In genomic region chr17:77125432-77125901, GRCh38 we compare ENCODE assay signal across 8 cellular contexts. TPM values are rescaled to one million over a fixed set of nuclear protein-coding genes. Genes with fewer than 3 reads are reported as not detected.
DNase-seq lines count a peak whose midpoint lies in the region; ATAC-seq, FAIRE-seq and TF ChIP-seq lines count a peak whose summit lies in the region.

No MANE protein-coding gene starts in this region.

- H3K4me2 ChIP-seq in HepG2 (ENCODE audit: low read depth, low read length), result no peak overlapping the region

- FAIRE-seq in HepG2 (lab: Jason Lieb, UNC), result no peak

- H3K27me3 ChIP-seq in A673 (replicated peaks; ENCODE audit: insufficient read depth, low read depth, low read length, poor library complexity) (no peaks in the 10 kb centered on the region), brain microvascular endothelial cell (replicated peaks) (no peaks in the 10 kb centered on the region), HepG2 (ENCODE audit: control insufficient read depth in 1 of 2, insufficient read depth in 2 of 2, low read length in 2 of 2) (no peaks in the 10 kb centered on the region)

- H4K20me1 ChIP-seq in HepG2 (ENCODE audit: insufficient read depth, low read length), result no peaks in the 10 kb centered on the region

- in situ Hi-C loops in brain microvascular endothelial cell (cut with HindIII; ENCODE audit: low pct_ligation_motif_present, low sequenced_read_pairs), result no loop called here
- in situ Hi-C loops in HepG2 (cut with HindIII; ENCODE audit: extremely low pct_ligation_motif_present, low pct_unique_long_range_greater_than_20kb), result no loop called here

- peak; percentile 41 for DNase-seq in A673 (ENCODE audit: low spot score)
- DNase-seq in HPDE6-E6E7 (ENCODE audit: extremely low spot score), result peak; percentile 92
- DNase-seq in brain microvascular endothelial cell, result peak; percentile 91
- peak; percentile 67 for DNase-seq in HepG2 (ENCODE audit: low spot score)
- DNase-seq in stimulated activated CD4-positive, alpha-beta T cell treated with anti-CD3 and anti-CD28 coated beads, Interleukin-1b, Interleukin-23, amount 100 ng/mL, for 48 hours, result no peak

- CTCF ChIA-PET in A673 (lab: Charles Lee), result interaction anchor here (0.6 to 1.0 kb wide), 2 partner anchors 10 to 37 kb away, joined by 3 to 4 read pairs; no protein-coding TSS in a partner anchor
- CTCF ChIA-PET in HepG2 (lab: Yijun Ruan, JAX; ENCODE audit: low intra/inter-chr PET ratio, low total read pairs), result no interaction called here

- H3K9ac ChIP-seq in HepG2 (ENCODE audit: insufficient read depth, low read depth, low read length), result no peak overlapping the region

- H3K79me2 ChIP-seq in HepG2 (ENCODE audit: insufficient read depth, low read length), result no peaks in the 10 kb centered on the region

- H3K4me3 ChIP-seq in A673 (ENCODE audit: low read depth, low read length, poor library complexity, severe bottlenecking), result no peak overlapping the region
- H3K4me3 ChIP-seq in brain microvascular endothelial cell (ENCODE audit: low read depth, low read length), result no peak overlapping the region
- no peak overlapping the region for H3K4me3 ChIP-seq in HepG2 (replicated peaks in 1 of 3; ENCODE audit: insufficient read depth in 1 of 3, low read depth in 2 of 3, low read length in 3 of 3)

- H3K4me1 ChIP-seq in A673 (ENCODE audit: insufficient read depth, low read length, poor library complexity, severe bottlenecking), result no peaks in the 10 kb centered on the region
- peaks cover 56% of the 10 kb centered on the region for H3K4me1 ChIP-seq in HepG2 (ENCODE audit: insufficient read depth, low read length)

- BruUV-seq in A673 (replicated peaks; lab: Mats Ljungman, UMichigan) (no TSS peak), HepG2 (replicated peaks; lab: Mats Ljungman, UMichigan) (no TSS peak)

- 68% methylated on average over 8 of the region's 8 CpGs for WGBS in HepG2 (ENCODE audit: low lambda C conversion rate)

- H3K36me3 ChIP-seq in A673 (ENCODE audit: insufficient read depth, low read length, poor library complexity, severe bottlenecking), result no peaks in the 10 kb centered on the region
- H3K36me3 ChIP-seq in brain microvascular endothelial cell (replicated peaks), result no peaks in the 10 kb centered on the region
- no peaks in the 10 kb centered on the region for H3K36me3 ChIP-seq in HepG2 (replicated peaks in 1 of 2; ENCODE audit: control insufficient read depth in 1 of 2, insufficient read depth in 2 of 2, low read length in 2 of 2)

- intact Hi-C loops in A673 (cut with micrococcal nuclease; ENCODE audit: unreplicated experiment), result no loop called here
- intact Hi-C loops in HepG2 (cut with micrococcal nuclease; ENCODE audit: unreplicated experiment), result no loop called here

- H3K9me3 ChIP-seq in A673 (ENCODE audit: low read depth, low read length, poor library complexity, severe bottlenecking), result no peaks in the 10 kb centered on the region
- no peaks in the 10 kb centered on the region for H3K9me3 ChIP-seq in HepG2 (ENCODE audit: low read length)

- H2AFZ ChIP-seq in HepG2 (ENCODE audit: low read length), result no peak overlapping the region

- no peak for TF ChIP-seq POLR2A in HepG2 (IDR thresholded peaks at IDR 0.05; ENCODE audit: insufficient read depth in 1 of 2, low read depth in 2 of 2, low read length in 2 of 2)

- H3K27ac ChIP-seq in A673 (ENCODE audit: low read depth, low read length, poor library complexity, severe bottlenecking), result no peak overlapping the region
- peak overlapping the region; percentile 96 for H3K27ac ChIP-seq in brain microvascular endothelial cell
- no peak overlapping the region for H3K27ac ChIP-seq in HepG2 (ENCODE audit: extremely low read length, insufficient read depth, low read length)

- no peak for TF ChIP-seq RAD21 in HepG2 (CRISPR knock-in tag; IDR thresholded peaks at IDR 0.05)

- ATAC-seq in HepG2, result no peak
- no peak for ATAC-seq in GM19455 (IDR thresholded peaks at IDR 0.05; ENCODE audit: unreplicated experiment)
- ATAC-seq in HG03196 (IDR thresholded peaks at IDR 0.05; ENCODE audit: unreplicated experiment), result no peak
- no peak for ATAC-seq in HG03095 (IDR thresholded peaks at IDR 0.05; ENCODE audit: unreplicated experiment)

- no peak for TF ChIP-seq CTCF in A673 (conservative IDR thresholded peaks at IDR 0.05; ENCODE audit: low read depth, low read length)
- no peak for TF ChIP-seq CTCF in brain microvascular endothelial cell (IDR thresholded peaks at IDR 0.05; ENCODE audit: low read depth, low read length, missing control alignments)
- no peak for TF ChIP-seq CTCF in HepG2 (CRISPR knock-in tag; IDR thresholded peaks at IDR 0.05)

- POLR2A ChIA-PET in A673 (lab: Charles Lee; ENCODE audit: low non-redundant PET), result no interaction called here
- POLR2A ChIA-PET in HepG2 (lab: Yijun Ruan, JAX), result interaction anchor here (1.5 to 5.2 kb wide), 2 partner anchors 15 to 37 kb away, joined by 4 to 38 read pairs; partner anchors contain the start of gene SEC14L1

- TF ChIP-seq EP300 in HepG2 (IDR thresholded peaks at IDR 0.05; ENCODE audit: low read depth in 2 of 2, low read length in 2 of 2) (no peak), HepG2 (CRISPR knock-in tag; IDR thresholded peaks at IDR 0.05; ENCODE audit: borderline replicate concordance) (no peak)

TF ChIP-seq in HepG2, 621 proteins besides CTCF, POLR2A, EP300 and RAD21 (continues in another document):
- no peak for TF ChIP-seq TRAFD1 (CRISPR knock-in tag; IDR thresholded peaks at IDR 0.05; ENCODE audit: borderline replicate concordance)
- TF ChIP-seq NFKB2 (CRISPR knock-in tag; IDR thresholded peaks at IDR 0.05; ENCODE audit: borderline replicate concordance), result no peak
- TF ChIP-seq HHEX (CRISPR knock-in tag; IDR thresholded peaks at IDR 0.05), result no peak
- TF ChIP-seq ZBED4 (CRISPR knock-in tag; IDR thresholded peaks at IDR 0.05; ENCODE audit: borderline replicate concordance), result no peak

RNA-seq across cellular contexts. Expression of gene SEC14L1, which starts 15.3 kb away (rescaled TPM):
- total RNA-seq in A673 (2021) (78.6 and 82.8 TPM in 2 replicates), HepG2 (2016; rRNA removed; fragmentation: Illumina TruSeq; extraction: Trizol) (43.9 and 62.5 TPM in 2 replicates)
- 22.8 and 28.1 TPM in 2 replicates for total RNA-seq in HepG2 (2016; cell fraction: cytosol; rRNA removed; fragmentation: Illumina TruSeq; extraction: Trizol; ENCODE audit: low read depth)
- 51.1 and 57.5 TPM in 2 replicates for total RNA-seq in HepG2 (2016; cell fraction: insoluble cytoplasmic fraction; rRNA removed; fragmentation: Illumina TruSeq; extraction: Trizol)
- total RNA-seq in HepG2 (2016; cell fraction: membrane; rRNA removed; fragmentation: Illumina TruSeq; extraction: Trizol), result 75.8 and 78.7 TPM in 2 replicates
- 34.2 and 41.8 TPM in 2 replicates for total RNA-seq in HepG2 (2016; cell fraction: nucleus; rRNA removed; fragmentation: Illumina TruSeq; extraction: Trizol)
- 26.3 and 27.0 TPM in 2 replicates for polyA plus RNA-seq in HepG2 (2011; rRNA removed)
- 17.3 and 23.1 TPM in 2 replicates for polyA plus RNA-seq in HepG2 (2011; cell fraction: cytosol; rRNA removed)
- polyA plus RNA-seq in HepG2 (2011; cell fraction: nucleus; rRNA removed), result 30.8 and 49.2 TPM in 2 replicates
- polyA plus RNA-seq in HepG2 (2012), result 37.6 and 54.7 TPM in 2 replicates
- 30.8 and 38.2 TPM in 2 replicates for polyA plus RNA-seq in HepG2 (2016; cell fraction: cytosol; fragmentation: Illumina TruSeq; extraction: Trizol; ENCODE audit: low read depth)
- 57.4 and 67.9 TPM in 2 replicates for polyA plus RNA-seq in HepG2 (2016; cell fraction: insoluble cytoplasmic fraction; fragmentation: Illumina TruSeq; extraction: Trizol; ENCODE audit: low read depth)
- 55.3 and 57.7 TPM in 2 replicates for polyA plus RNA-seq in HepG2 (2016; cell fraction: membrane; fragmentation: Illumina TruSeq; extraction: Trizol; ENCODE audit: low read depth)
- 56.1 and 65.2 TPM in 2 replicates for polyA plus RNA-seq in HepG2 (2016; cell fraction: nucleus; fragmentation: Illumina TruSeq; extraction: Trizol; ENCODE audit: insufficient read depth, low read depth)
- 16.4 and 49.1 TPM in 2 replicates for polyA minus RNA-seq in HepG2 (2011; rRNA and poly(A)+ RNA removed; ENCODE audit: low replicate concordance)
- 23.7 and 34.8 TPM in 2 replicates for polyA minus RNA-seq in HepG2 (2011; cell fraction: cytosol; rRNA and poly(A)+ RNA removed)
- 29.4 and 35.6 TPM in 2 replicates for polyA minus RNA-seq in HepG2 (2011; cell fraction: nucleus; rRNA and poly(A)+ RNA removed)
